ENCODE assay signal across 23 cellular contexts in genomic region chr3:217436-217835, GRCh38. TPM values are rescaled to one million over a fixed set of nuclear protein-coding genes. Genes with fewer than 3 reads are reported as not detected.
DNase-seq lines count a peak whose midpoint lies in the region; ATAC-seq and TF ChIP-seq lines count a peak whose summit lies in the region.
"Had no signal": no experiment of that assay in that cellular context is flagged by ENCODE, and none has a peak within 500 bp of the region (broad histone marks: within the 10 kb centered on the region; RNA-seq: fewer than 3 reads in every experiment).

No MANE protein-coding gene starts in this region.

- no peak overlapping the region for H3K27ac Mint-ChIP-seq in endodermal cell

- no peaks in the 10 kb centered on the region for H3K36me3 Mint-ChIP-seq in endodermal cell (ENCODE audit: low read depth)

- POLR2A ChIA-PET in A673 (lab: Charles Lee; ENCODE audit: low non-redundant PET) = no interaction called here

- H3K4me3 Mint-ChIP-seq in endodermal cell = no peak overlapping the region

- no peaks in the 10 kb centered on the region for H3K4me1 ChIP-seq in esophagus (ENCODE audit: control insufficient read depth in 2 of 2, insufficient read depth in 2 of 2, low read length in 1 of 2)
- no peaks in the 10 kb centered on the region for H3K4me1 ChIP-seq in A673 (ENCODE audit: insufficient read depth, low read length, poor library complexity, severe bottlenecking)
- H3K4me1 ChIP-seq in smooth muscle cell (ENCODE audit: low read depth) = no peaks in the 10 kb centered on the region
- H3K4me1 ChIP-seq in endodermal cell (ENCODE audit: control insufficient read depth, insufficient read depth, low read length) = no peaks in the 10 kb centered on the region

- WGBS in esophagus, 2 donors = 31 to 35% methylated on average over 3 of the region's 3 CpGs
- 80% methylated on average over 3 of the region's 3 CpGs for WGBS in smooth muscle cell (ENCODE audit: low lambda C conversion rate)
- WGBS in endodermal cell (ENCODE audit: insufficient coverage in 1 of 2, insufficient read length in 1 of 2), 2 experiments = 61 to 82% methylated on average over 2 to 3 of the region's 3 CpGs

- peak overlapping the region; percentile 6; the same call in 1 of the 2 replicates for H3K27ac ChIP-seq in VCaP
- peak overlapping the region; percentile 59 to 64 for H3K27ac ChIP-seq in esophagus (ENCODE audit: low read depth in 2 of 2, low read length in 1 of 2)
- H3K27ac ChIP-seq in A673 (ENCODE audit: low read depth, low read length, poor library complexity, severe bottlenecking) = no peak overlapping the region
- no peak overlapping the region for H3K27ac ChIP-seq in smooth muscle cell (ENCODE audit: low read depth)
- no peak overlapping the region for H3K27ac ChIP-seq in endodermal cell (ENCODE audit: low read depth, low read length)
- H3K27ac ChIP-seq: RWPE1 had no signal

- no peaks in the 10 kb centered on the region for H3F3A ChIP-seq in smooth muscle cell (ENCODE audit: low read depth)

- BruUV-seq in A673 (replicated peaks; lab: Mats Ljungman, UMichigan) = no TSS peak

- intact Hi-C loops in A673 (cut with micrococcal nuclease; ENCODE audit: unreplicated experiment) = no loop called here

- H3K9me3 Mint-ChIP-seq in endodermal cell = peaks cover 1% of the 10 kb centered on the region

- TF ChIP-seq CTCF in VCaP (conservative IDR thresholded peaks at IDR 0.05) = no peak
- TF ChIP-seq CTCF in A673 (conservative IDR thresholded peaks at IDR 0.05; ENCODE audit: low read depth, low read length) = no peak
- TF ChIP-seq CTCF in smooth muscle cell (IDR thresholded peaks at IDR 0.05; ENCODE audit: borderline replicate concordance, insufficient read depth, poor library complexity, severe bottlenecking) = no peak
- no peak for TF ChIP-seq CTCF in endodermal cell (conservative IDR thresholded peaks at IDR 0.05)

- H3K36me3 ChIP-seq in esophagus (ENCODE audit: control insufficient read depth in 2 of 2, insufficient read depth in 2 of 2, low read length in 1 of 2) (no peaks in the 10 kb centered on the region), A673 (ENCODE audit: insufficient read depth, low read length, poor library complexity, severe bottlenecking) (no peaks in the 10 kb centered on the region), smooth muscle cell (ENCODE audit: low read depth) (no peaks in the 10 kb centered on the region), endodermal cell (ENCODE audit: control insufficient read depth, insufficient read depth, low read length) (no peaks in the 10 kb centered on the region)

- H3K4me2 ChIP-seq in smooth muscle cell = no peak overlapping the region

- H3K27me3 ChIP-seq in esophagus (ENCODE audit: control insufficient read depth in 1 of 2, insufficient read depth in 2 of 2, low read length in 2 of 2) (no peaks in the 10 kb centered on the region), A673 (replicated peaks; ENCODE audit: insufficient read depth, low read depth, low read length, poor library complexity) (no peaks in the 10 kb centered on the region), smooth muscle cell (ENCODE audit: low read depth) (no peaks in the 10 kb centered on the region), endodermal cell (ENCODE audit: control insufficient read depth, insufficient read depth, low read length, poor library complexity, severe bottlenecking) (no peaks in the 10 kb centered on the region)

- peaks cover 0 to 2% of the 10 kb centered on the region in 2 donors for H3K9me3 ChIP-seq in esophagus (ENCODE audit: control insufficient read depth in 2 of 2, insufficient read depth in 1 of 2, low read depth in 1 of 2, low read length in 1 of 2)
- H3K9me3 ChIP-seq in A673 (ENCODE audit: low read depth, low read length, poor library complexity, severe bottlenecking) = no peaks in the 10 kb centered on the region
- no peaks in the 10 kb centered on the region for H3K9me3 ChIP-seq in smooth muscle cell (replicated peaks; ENCODE audit: low read depth)
- peaks cover 85% of the 10 kb centered on the region for H3K9me3 ChIP-seq in endodermal cell (ENCODE audit: control insufficient read depth, low read length)

- ATAC-seq in HG02610 (IDR thresholded peaks at IDR 0.05; ENCODE audit: unreplicated experiment) (peak; percentile 16), GM19035 (IDR thresholded peaks at IDR 0.05; ENCODE audit: unreplicated experiment) (no peak)
- ATAC-seq: HCT116, Panc1 had no signal

- no peaks in the 10 kb centered on the region for H4K20me1 ChIP-seq in smooth muscle cell (ENCODE audit: low read depth)

- CTCF ChIA-PET in A673 (lab: Charles Lee) = no interaction called here

- H3K27me3 Mint-ChIP-seq in endodermal cell (ENCODE audit: insufficient read depth) = peaks cover 11% of the 10 kb centered on the region

- peaks cover 4% of the 10 kb centered on the region for H3K4me1 Mint-ChIP-seq in endodermal cell

- peak overlapping the region; percentile 16 for H3K4me3 ChIP-seq in esophagus (ENCODE audit: low read depth in 1 of 2, low read length in 2 of 2)
- H3K4me3 ChIP-seq in A673 (ENCODE audit: low read depth, low read length, poor library complexity, severe bottlenecking) = no peak overlapping the region
- no peak overlapping the region for H3K4me3 ChIP-seq in smooth muscle cell
- H3K4me3 ChIP-seq in endodermal cell (ENCODE audit: low read length) = no peak overlapping the region

- H3K9ac ChIP-seq in smooth muscle cell (ENCODE audit: low read depth) (no peak overlapping the region), endodermal cell (ENCODE audit: extremely low read depth, low read length, poor library complexity, severe bottlenecking) (no peak overlapping the region)

- no peaks in the 10 kb centered on the region for H3K79me2 ChIP-seq in smooth muscle cell (ENCODE audit: low read depth)

- peak; percentile 69 for DNase-seq in DMS 273 (lab: John Stamatoyannopoulos, UW; ENCODE audit: unreplicated experiment)
- DNase-seq in A673 (ENCODE audit: low spot score) = no peak
- no peak for DNase-seq in smooth muscle cell (lab: John Stamatoyannopoulos, UW; ENCODE audit: unreplicated experiment)
- no peak for DNase-seq in endodermal cell
- DNase-seq: 8988T, Calu3, NCI-H1048, NCI-H1417 treated with DMSO at 0.1 percent for 48 hours, NCI-H1694 treated with DMSO at 0.1 percent for 48 hours, NCI-H2081 treated with DMSO at 0.1 percent for 48 hours, NCI-H2171 treated with DMSO at 0.1 percent for 48 hours, NCI-H345, NCI-H510A treated with DMSO at 0.1 percent for 48 hours, SHP77 had no signal

- H2AFZ ChIP-seq in smooth muscle cell (ENCODE audit: low read depth) = no peak overlapping the region

RNA-seq across cellular contexts. Expression of gene CHL1, which starts 20.9 kb away (rescaled TPM):
- polyA plus RNA-seq in esophagus = 1 to 10 TPM; 2.3 to 3.4 TPM
- not detected in 2 replicates for total RNA-seq in A673 (2021)
- not detected in 2 replicates for total RNA-seq in smooth muscle cell
- polyA plus RNA-seq in smooth muscle cell = not detected in 2 replicates
- total RNA-seq in endodermal cell = 1 to 10 TPM; 2.2 to 2.8 TPM
- polyA plus RNA-seq in endodermal cell (2013, experiment 1 of 2) = 5.4 TPM
- 3.1 TPM for polyA plus RNA-seq in endodermal cell (2013, experiment 2 of 2)
- total RNA-seq: HT-29 had no signal
- polyA plus RNA-seq: BJ had no signal

Comparison
In these comparisons a context has a peak if more than half of its experiments do, and no peak if none do; other contexts are left out.
1. H3K27ac ChIP-seq: peak in VCaP (single experiment) and esophagus (2 of 2); none in A673 (single experiment), smooth muscle cell (single experiment) and endodermal cell (single experiment).
2. H3K4me3 ChIP-seq: peak in esophagus (2 of 2); none in A673 (single experiment), smooth muscle cell (single experiment) and endodermal cell (single experiment).